In the genomic region with DNA sequence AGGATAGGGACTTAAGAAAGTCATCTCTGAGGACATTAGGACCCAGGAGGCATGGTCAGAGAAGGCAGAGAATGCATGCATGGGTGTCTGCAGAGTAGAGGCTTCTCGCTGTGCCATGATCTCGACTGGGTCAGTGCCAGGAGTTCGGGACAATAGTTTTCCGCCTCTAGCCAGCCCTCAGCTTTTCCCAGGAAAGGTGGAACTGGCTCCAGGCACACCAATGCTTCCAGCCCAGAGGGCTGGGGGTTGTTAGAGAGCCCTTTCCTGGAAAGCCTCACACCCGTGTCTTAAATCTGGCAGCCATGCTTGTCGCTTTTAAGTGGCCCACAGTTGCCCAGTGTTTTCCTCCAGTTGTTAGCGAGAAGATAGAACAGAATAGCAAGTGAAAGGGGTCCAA, we compare ENCODE assay signal across 8 cellular contexts.
DNase-seq lines count a peak whose midpoint lies in the region; ATAC-seq lines count a peak whose summit lies in the region.

No MANE protein-coding gene starts in this region.

- H3K27me3 Mint-ChIP-seq in activated T-cell treated with anti-CD3 and anti-CD28 coated beads, Interleukin-2, amount 50 U/mL, for 72 hours (ENCODE audit: low read depth): no peaks in the 10 kb centered on the region
- H3K27me3 Mint-ChIP-seq in activated naive CD8-positive, alpha-beta T cell treated with anti-CD3 and anti-CD28 coated beads, Interleukin-2, amount 10 ng/mL, durations not matched to agents 7 days and 5 days: no peaks in the 10 kb centered on the region
- no peaks in the 10 kb centered on the region for H3K27me3 Mint-ChIP-seq in naive thymus-derived CD4-positive, alpha-beta T cell

- H3K4me1 ChIP-seq in naive thymus-derived CD4-positive, alpha-beta T cell (ENCODE audit: control insufficient read depth in 2 of 2, insufficient read depth in 2 of 2, low read length in 2 of 2): peaks cover 28 to 29% of the 10 kb centered on the region in 2 donors

- H3K4me3 ChIP-seq in naive thymus-derived CD4-positive, alpha-beta T cell (ENCODE audit: low read length): peak overlapping the region; percentile 98

- H3K4me3 Mint-ChIP-seq in activated T-cell treated with anti-CD3 and anti-CD28 coated beads, Interleukin-2, amount 50 U/mL, for 72 hours: peak overlapping the region; percentile 86 to 91
- peak overlapping the region; percentile 94 for H3K4me3 Mint-ChIP-seq in activated naive CD8-positive, alpha-beta T cell treated with anti-CD3 and anti-CD28 coated beads, Interleukin-2, amount 10 ng/mL, durations not matched to agents 7 days and 5 days
- H3K4me3 Mint-ChIP-seq in naive thymus-derived CD4-positive, alpha-beta T cell: peak overlapping the region; percentile 89 to 97 (median 96)

- H3K36me3 Mint-ChIP-seq in activated T-cell treated with anti-CD3 and anti-CD28 coated beads, Interleukin-2, amount 50 U/mL, for 72 hours (ENCODE audit: insufficient read depth in 2 of 2): peaks cover 3 to 8% of the 10 kb centered on the region in 2 donors
- peaks cover 14% of the 10 kb centered on the region for H3K36me3 Mint-ChIP-seq in activated naive CD8-positive, alpha-beta T cell treated with anti-CD3 and anti-CD28 coated beads, Interleukin-2, amount 10 ng/mL, durations not matched to agents 7 days and 5 days
- peaks cover 0 to 34% (median 5%) of the 10 kb centered on the region in 5 donors for H3K36me3 Mint-ChIP-seq in naive thymus-derived CD4-positive, alpha-beta T cell

- H3K27ac ChIP-seq in naive thymus-derived CD4-positive, alpha-beta T cell (ENCODE audit: low read depth, low read length): peak overlapping the region; percentile 79

- POLR2A ChIA-PET in activated naive CD8-positive, alpha-beta T cell treated with anti-CD3 and anti-CD28 coated beads, Interleukin-2, amount 10 ng/mL, durations not matched to agents 7 days and 5 days (lab: Charles Lee): interaction anchor here (1.6 kb wide), 1 partner anchor 46 kb away, joined by 4 read pairs; no protein-coding TSS in a partner anchor
- POLR2A ChIA-PET in naive thymus-derived CD4-positive, alpha-beta T cell (lab: Charles Lee): interaction anchor here (1.1 to 2.5 kb wide), 3 partner anchors 13 to 21 kb away, joined by 4 to 6 read pairs (median 4); no protein-coding TSS in a partner anchor

- CTCF ChIA-PET in naive thymus-derived CD4-positive, alpha-beta T cell (lab: Charles Lee): interaction anchor here (1.0 kb wide), 1 partner anchor 11 kb away, joined by 3 read pairs; no protein-coding TSS in a partner anchor

- peaks cover 63% of the 10 kb centered on the region for H3K4me1 Mint-ChIP-seq in activated T-cell treated with anti-CD3 and anti-CD28 coated beads, Interleukin-2, amount 50 U/mL, for 72 hours (ENCODE audit: low read depth)
- H3K4me1 Mint-ChIP-seq in activated naive CD8-positive, alpha-beta T cell treated with anti-CD3 and anti-CD28 coated beads, Interleukin-2, amount 10 ng/mL, durations not matched to agents 7 days and 5 days: peaks cover 26% of the 10 kb centered on the region
- peaks cover 27 to 58% (median 55%) of the 10 kb centered on the region in 7 donors for H3K4me1 Mint-ChIP-seq in naive thymus-derived CD4-positive, alpha-beta T cell

- peak in 1 of 2 donors; percentile 19 for DNase-seq in activated T-cell treated with anti-CD3 and anti-CD28 coated beads, Interleukin-2, amount 50 U/mL, for 72 hours
- no peak for DNase-seq in activated T-cell treated with anti-CD3 and anti-CD28 coated beads for 4 hours
- DNase-seq in NCI-H1694 treated with DMSO at 0.1 percent for 48 hours (lab: John Stamatoyannopoulos, UW): peak; percentile 73
- DNase-seq in activated naive CD8-positive, alpha-beta T cell treated with anti-CD3 and anti-CD28 coated beads, Interleukin-2, amount 10 ng/mL, durations not matched to agents 7 days and 5 days: peak; percentile 41
- peak in 2 of 9 donors; percentile 14 to 22 for DNase-seq in naive thymus-derived CD4-positive, alpha-beta T cell
- DNase-seq in amygdala (lab: John Stamatoyannopoulos, UW): no peak
- no peak for DNase-seq in NCI-H446 (lab: John Stamatoyannopoulos, UW)

- H3K9me3 ChIP-seq in naive thymus-derived CD4-positive, alpha-beta T cell (ENCODE audit: control insufficient read depth in 2 of 3, low read length in 3 of 3): no peaks in the 10 kb centered on the region

- peak; percentile 25 to 27 for ATAC-seq in activated T-cell treated with anti-CD3 and anti-CD28 coated beads, Interleukin-2, amount 50 U/mL, for 72 hours (replicated peaks in 1 of 2)
- peak; percentile 24 for ATAC-seq in HG02678 (IDR thresholded peaks at IDR 0.05; ENCODE audit: unreplicated experiment)
- peak; percentile 32 for ATAC-seq in activated naive CD8-positive, alpha-beta T cell treated with anti-CD3 and anti-CD28 coated beads, Interleukin-2, amount 10 ng/mL, durations not matched to agents 7 days and 5 days (ENCODE audit: low read depth)
- ATAC-seq in naive thymus-derived CD4-positive, alpha-beta T cell: peak; percentile 34

- H3K27ac Mint-ChIP-seq in activated T-cell treated with anti-CD3 and anti-CD28 coated beads, Interleukin-2, amount 50 U/mL, for 72 hours: peak overlapping the region; percentile 86
- peak overlapping the region; percentile 94 for H3K27ac Mint-ChIP-seq in activated naive CD8-positive, alpha-beta T cell treated with anti-CD3 and anti-CD28 coated beads, Interleukin-2, amount 10 ng/mL, durations not matched to agents 7 days and 5 days
- peak overlapping the region; percentile 90 to 99 (median 95) for H3K27ac Mint-ChIP-seq in naive thymus-derived CD4-positive, alpha-beta T cell

- intact Hi-C loops in naive thymus-derived CD4-positive, alpha-beta T cell (cut with micrococcal nuclease): no loop called here

- no peaks in the 10 kb centered on the region for H3K27me3 ChIP-seq in naive thymus-derived CD4-positive, alpha-beta T cell (ENCODE audit: control insufficient read depth in 2 of 2, insufficient read depth in 2 of 2, low read length in 2 of 2)

- peaks cover 2 to 3% of the 10 kb centered on the region in 2 donors for H3K9me3 Mint-ChIP-seq in activated T-cell treated with anti-CD3 and anti-CD28 coated beads, Interleukin-2, amount 50 U/mL, for 72 hours
- no peaks in the 10 kb centered on the region for H3K9me3 Mint-ChIP-seq in activated naive CD8-positive, alpha-beta T cell treated with anti-CD3 and anti-CD28 coated beads, Interleukin-2, amount 10 ng/mL, durations not matched to agents 7 days and 5 days
- peaks cover 0 to 6% (median 0%) of the 10 kb centered on the region in 11 donors for H3K9me3 Mint-ChIP-seq in naive thymus-derived CD4-positive, alpha-beta T cell

- no peaks in the 10 kb centered on the region for H3K36me3 ChIP-seq in naive thymus-derived CD4-positive, alpha-beta T cell (ENCODE audit: control insufficient read depth in 2 of 3, insufficient read depth in 3 of 3, low read length in 3 of 3)

Comparison
In these comparisons a context has a peak if more than half of its experiments do, and no peak if none do; other contexts are left out.
1. DNase-seq: peak in NCI-H1694 treated with DMSO at 0.1 percent for 48 hours (single experiment) and activated naive CD8-positive, alpha-beta T cell treated with anti-CD3 and anti-CD28 coated beads, Interleukin-2, amount 10 ng/mL, durations not matched to agents 7 days and 5 days (single experiment); none in activated T-cell treated with anti-CD3 and anti-CD28 coated beads for 4 hours (single experiment), amygdala (0 of 56) and NCI-H446 (0 of 2).
2. Peak in every context shown above with its lines, with median percentiles within 50 percentile points of each other: ATAC-seq, H3K27ac Mint-ChIP-seq and H3K4me3 Mint-ChIP-seq.